In the genomic region with DNA sequence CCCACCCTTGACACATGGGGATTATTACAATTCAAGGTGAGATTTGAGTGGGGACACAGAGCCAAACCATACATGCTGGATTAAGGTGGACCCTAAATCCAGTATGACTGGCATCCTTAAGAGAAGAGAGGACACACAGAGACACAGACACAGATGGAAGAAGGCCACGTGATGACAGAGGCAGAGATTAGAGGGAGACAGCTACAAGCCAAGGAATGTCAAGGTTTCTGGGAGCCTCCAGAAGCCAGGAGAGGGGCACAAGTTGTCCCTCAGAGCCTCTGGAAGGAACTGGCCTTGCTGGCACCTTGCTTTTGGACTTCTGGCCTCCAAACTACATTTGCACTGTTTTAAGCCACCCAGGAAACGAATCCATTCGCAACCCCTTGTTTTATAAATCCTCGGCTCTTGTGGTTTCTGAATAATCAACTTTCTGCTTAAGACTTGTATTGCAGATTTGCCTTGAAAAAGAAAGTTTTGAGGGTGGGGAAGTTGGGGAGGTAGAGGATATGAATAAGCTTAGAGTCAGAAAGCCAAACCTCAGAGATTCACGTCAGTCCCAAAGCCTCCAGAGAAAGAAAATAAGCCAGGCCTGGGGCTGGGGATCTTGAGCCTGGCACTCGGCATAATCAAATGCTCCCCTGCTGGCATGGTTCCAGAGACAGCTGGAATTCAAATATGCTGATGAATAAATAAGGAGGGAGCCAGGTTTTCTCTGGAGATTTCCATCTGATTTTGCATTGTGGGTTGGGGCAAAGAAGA, we compare ENCODE assay signal across 13 cellular contexts.
DNase-seq lines count a peak whose midpoint lies in the region; FAIRE-seq and TF ChIP-seq lines count a peak whose summit lies in the region.
"Had no signal": no experiment of that assay in that cellular context is flagged by ENCODE, and none has a peak within 500 bp of the region (broad histone marks: within the 10 kb centered on the region; RNA-seq: fewer than 3 reads in every experiment).

No MANE protein-coding gene starts in this region.

- TF ChIP-seq POLR2A in transverse colon (IDR thresholded peaks at IDR 0.05): no peak

- no peak overlapping the region for H3K27ac ChIP-seq in transverse colon
- H3K27ac ChIP-seq: C4-2B, ovary, PC-9 had no signal

- no peak for TF ChIP-seq EP300 in transverse colon (IDR thresholded peaks at IDR 0.05; ENCODE audit: low read depth)

- intact Hi-C loops in transverse colon (cut with DNase I; ENCODE audit: low total_unique reads): no loop called here

- H3K27me3 ChIP-seq in bronchial epithelial cell (ENCODE audit: control insufficient read depth, insufficient read depth, low read length): no peaks in the 10 kb centered on the region
- no peaks in the 10 kb centered on the region for H3K27me3 ChIP-seq in transverse colon
- H3K27me3 ChIP-seq: ovary had no signal

- in situ Hi-C loops in transverse colon (cut with MboI; ENCODE audit: low pct_ligation_motif_present in 1 of 4, low pct_unique_long_range_greater_than_20kb in 1 of 4, low sequenced_read_pairs in 3 of 4): no loop called here

- DNase-seq in NCI-H524 (lab: John Stamatoyannopoulos, UW): peak; percentile 13 to 70
- no peak for DNase-seq in NCI-H524 treated with DMSO at 0.1 percent for 48 hours (lab: John Stamatoyannopoulos, UW)
- DNase-seq in NCI-H2029 treated with DMSO at 0.1 percent for 48 hours (lab: John Stamatoyannopoulos, UW): peak; percentile 12
- DNase-seq in bronchial epithelial cell (ENCODE audit: low read depth): peak; percentile 85
- DNase-seq in retinal pigment epithelial cell (ENCODE audit: low read depth): peak; percentile 27
- DNase-seq in SW 1271 (lab: John Stamatoyannopoulos, UW): no peak
- no peak for DNase-seq in NCI-H2227 treated with DMSO at 0.1 percent for 48 hours (lab: John Stamatoyannopoulos, UW)
- no peak for DNase-seq in transverse colon
- DNase-seq: activated CD4-positive, alpha-beta T cell treated with anti-CD3 and anti-CD28 coated beads for 1 hour; left cardiac atrium; ovary; PC-9 had no signal

- H3K9me3 ChIP-seq in transverse colon: no peaks in the 10 kb centered on the region
- H3K9me3 ChIP-seq: ovary had no signal

- H3K36me3 ChIP-seq in bronchial epithelial cell (ENCODE audit: control insufficient read depth, insufficient read depth, low read length) (no peaks in the 10 kb centered on the region), transverse colon (no peaks in the 10 kb centered on the region)
- H3K36me3 ChIP-seq: ovary had no signal

- TF ChIP-seq CTCF in bronchial epithelial cell (IDR thresholded peaks at IDR 0.05; ENCODE audit: insufficient read depth, low read length, severe bottlenecking) (no peak), retinal pigment epithelial cell (conservative IDR thresholded peaks at IDR 0.05; ENCODE audit: low read depth, low read length) (no peak), transverse colon (IDR thresholded peaks at IDR 0.05) (no peak)

- no peaks in the 10 kb centered on the region for H3K4me1 ChIP-seq in transverse colon

- H3K4me3 ChIP-seq in bronchial epithelial cell (ENCODE audit: low read depth, low read length) (no peak overlapping the region), retinal pigment epithelial cell (ENCODE audit: low read length) (no peak overlapping the region), transverse colon (no peak overlapping the region)
- H3K4me3 ChIP-seq: ovary, PC-9 had no signal

- 55 to 68% methylated on average over 5 to 6 of the region's 6 CpGs for WGBS in transverse colon (ENCODE audit: low coverage in 1 of 2), 2 donors

- FAIRE-seq in bronchial epithelial cell (lab: Jason Lieb, UNC): peak; percentile 40

Comparison
In these comparisons a context has a peak if more than half of its experiments do, and no peak if none do; other contexts are left out.
1. DNase-seq: peak in NCI-H524 (2 of 2), NCI-H2029 treated with DMSO at 0.1 percent for 48 hours (single experiment), bronchial epithelial cell (single experiment) and retinal pigment epithelial cell (single experiment); none in NCI-H524 treated with DMSO at 0.1 percent for 48 hours (single experiment), SW 1271 (0 of 2), NCI-H2227 treated with DMSO at 0.1 percent for 48 hours (single experiment) and transverse colon (single experiment).